18 cellular contexts compared by ENCODE assay signal in the genomic region with DNA sequence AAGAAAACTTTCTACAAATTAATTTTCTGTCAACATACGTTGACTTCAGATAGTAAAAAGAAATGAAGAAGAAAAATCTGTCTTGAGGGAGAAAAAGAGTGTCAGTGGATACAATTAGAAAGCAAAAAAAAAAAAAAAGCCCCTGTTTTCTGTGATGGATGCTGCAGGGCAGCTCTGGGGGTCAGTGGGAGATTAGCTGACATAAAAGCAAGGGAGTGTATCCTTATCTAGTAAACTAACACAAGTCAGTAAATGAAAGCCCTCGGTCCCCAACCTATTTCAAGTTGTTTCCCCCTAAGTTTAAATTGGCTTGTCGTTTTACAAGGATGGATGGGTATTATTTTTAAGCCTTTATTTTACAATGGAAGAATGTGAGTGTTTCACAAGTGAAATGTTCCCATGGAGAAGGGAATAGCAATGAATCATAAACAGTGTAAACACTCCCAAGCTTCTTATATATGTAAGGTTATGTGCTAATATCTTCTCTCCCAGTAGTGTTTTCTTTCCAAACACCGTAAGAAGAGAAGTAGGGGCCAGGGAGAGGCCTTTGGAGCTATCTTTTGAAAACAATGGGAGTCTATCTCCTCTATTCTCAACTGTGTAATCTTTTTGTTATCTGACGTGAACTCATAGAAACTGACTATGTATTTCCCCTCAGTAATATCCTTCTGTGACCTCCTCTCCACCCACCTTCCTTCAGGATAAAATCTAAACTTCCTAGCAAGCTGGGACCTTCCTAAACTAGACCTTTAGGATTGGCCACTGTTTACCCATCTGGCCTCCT.
DNase-seq lines count a peak whose midpoint lies in the region; ATAC-seq, FAIRE-seq and TF ChIP-seq lines count a peak whose summit lies in the region.
"Had no signal": no experiment of that assay in that cellular context is flagged by ENCODE, and none has a peak within 500 bp of the region (broad histone marks: within the 10 kb centered on the region; RNA-seq: fewer than 3 reads in every experiment).

No MANE protein-coding gene starts in this region.

- BruUV-seq in Caco-2 (replicated peaks; lab: Mats Ljungman, UMichigan): no TSS peak

- POLR2A ChIA-PET in A549 (lab: Yijun Ruan, JAX): no interaction called here
- POLR2A ChIA-PET in Caco-2 (lab: Charles Lee): no interaction called here

- H3K9me3 Mint-ChIP-seq in nephron progenitor cell (no peaks in the 10 kb centered on the region), natural killer cell (peaks cover 2 to 6% of the 10 kb centered on the region in 2 donors), Caco-2 (ENCODE audit: unreplicated experiment) (no peaks in the 10 kb centered on the region)
- H3K9me3 Mint-ChIP-seq: activated naive CD8-positive, alpha-beta T cell treated with anti-CD3 and anti-CD28 coated beads, Interleukin-2, amount 50 U/mL, for 24 hours; CD8-positive, alpha-beta T cell; type B pancreatic cell had no signal

- H3K4me3 ChIP-seq in A549 (no peak overlapping the region), Caco-2 (ENCODE audit: low read depth, low read length) (no peak overlapping the region)
- H3K4me3 ChIP-seq: lower lobe of right lung, prostate gland had no signal

- no peaks in the 10 kb centered on the region; the same call in 1 of the 2 replicates for H3K27me3 ChIP-seq in Caco-2 (replicated peaks; ENCODE audit: control insufficient read depth, insufficient read depth, low read length)

- H3K36me3 Mint-ChIP-seq in nephron progenitor cell (ENCODE audit: low read depth) (no peaks in the 10 kb centered on the region), natural killer cell (no peaks in the 10 kb centered on the region), Caco-2 (ENCODE audit: insufficient read depth, unreplicated experiment) (no peaks in the 10 kb centered on the region)
- H3K36me3 Mint-ChIP-seq: CD8-positive, alpha-beta T cell; natural killer cell treated with Interleukin-12 subunit alpha and Interleukin-12 subunit beta and Interleukin-15 and Interleukin-18, amount 100 ng/mL, for 72 hours; stimulated activated naive B cell treated with anti-CD40 and anti-IgM and Interleukin-4, amounts not matched to agents 10 μg/mL and 1 μg/mL and 100 μg/mL, for 72 hours; type B pancreatic cell had no signal

- peak overlapping the region; percentile 98 for H3K27ac Mint-ChIP-seq in nephron progenitor cell
- H3K27ac Mint-ChIP-seq in natural killer cell: no peak overlapping the region
- H3K27ac Mint-ChIP-seq in Caco-2 (ENCODE audit: unreplicated experiment): no peak overlapping the region
- H3K27ac Mint-ChIP-seq: activated naive CD8-positive, alpha-beta T cell treated with anti-CD3 and anti-CD28 coated beads, Interleukin-2, amount 50 U/mL, for 24 hours; CD8-positive, alpha-beta T cell; natural killer cell treated with Interleukin-12 subunit alpha and Interleukin-12 subunit beta and Interleukin-15 and Interleukin-18, amount 100 ng/mL, for 72 hours; stimulated activated naive B cell treated with anti-CD40 and anti-IgM and Interleukin-4, amounts not matched to agents 10 μg/mL and 1 μg/mL and 100 μg/mL, for 72 hours had no signal

- TF ChIP-seq RAD21 in A549 (conservative IDR thresholded peaks at IDR 0.05 in 1 of 2, IDR thresholded peaks at IDR 0.05 in 1 of 2): no peak

- H3K4me1 Mint-ChIP-seq in nephron progenitor cell (peaks cover 65% of the 10 kb centered on the region), natural killer cell (no peaks in the 10 kb centered on the region), Caco-2 (ENCODE audit: low read depth, unreplicated experiment) (peaks cover 11% of the 10 kb centered on the region)
- H3K4me1 Mint-ChIP-seq: activated naive CD8-positive, alpha-beta T cell treated with anti-CD3 and anti-CD28 coated beads, Interleukin-2, amount 50 U/mL, for 24 hours; stimulated activated naive B cell treated with anti-CD40 and anti-IgM and Interleukin-4, amounts not matched to agents 10 μg/mL and 1 μg/mL and 100 μg/mL, for 72 hours had no signal

- no peaks in the 10 kb centered on the region for H3K9me3 ChIP-seq in A549
- H3K9me3 ChIP-seq in Caco-2: no peaks in the 10 kb centered on the region
- H3K9me3 ChIP-seq: lower lobe of right lung, prostate gland had no signal

- DNase-seq in A549 (ENCODE audit: low read depth in 1 of 2, low spot score in 1 of 2): peak in 1 of 2 experiments; percentile 20
- peak; percentile 16 for DNase-seq in NCI-H69 (lab: John Stamatoyannopoulos, UW)
- peak; percentile 3 for DNase-seq in fibroblast of gingiva (ENCODE audit: low read depth)
- DNase-seq in nephron progenitor cell: no peak
- DNase-seq in natural killer cell: no peak
- DNase-seq in activated CD4-positive, alpha-beta T cell treated with anti-CD3 and anti-CD28 coated beads for 1 hour: no peak
- no peak for DNase-seq in Caco-2
- DNase-seq: activated naive CD8-positive, alpha-beta T cell treated with anti-CD3 and anti-CD28 coated beads, Interleukin-2, amount 50 U/mL, for 24 hours; CD8-positive, alpha-beta T cell; lower lobe of right lung; NCI-H1694; stimulated activated CD4-positive, alpha-beta T cell treated with anti-CD3 and anti-CD28 coated beads, Interleukin-15, amount 100 ng/mL, for 24 hours; stimulated activated naive B cell treated with anti-CD40 and anti-IgM and Interleukin-4, amounts not matched to agents 10 μg/mL and 1 μg/mL and 100 μg/mL, for 72 hours; T-helper 1 cell had no signal

- 39% methylated on average over 5 of the region's 5 CpGs for WGBS in A549 (ENCODE audit: missing lambda C conversion rate)

- peak overlapping the region; percentile 3; the same call in 1 of the 3 replicates for H3K4me2 ChIP-seq in A549

- no peak for TF ChIP-seq CTCF in A549 (IDR thresholded peaks at IDR 0.05)
- TF ChIP-seq CTCF in nephron progenitor cell (IDR thresholded peaks at IDR 0.05): no peak
- TF ChIP-seq CTCF in natural killer cell (IDR thresholded peaks at IDR 0.05): no peak
- no peak for TF ChIP-seq CTCF in Caco-2 (IDR thresholded peaks at IDR 0.05; ENCODE audit: insufficient read depth in 1 of 2, low read depth in 1 of 2, low read length in 1 of 2, severe bottlenecking in 1 of 2, unreplicated experiment in 1 of 2)

- H3K4me3 Mint-ChIP-seq in nephron progenitor cell (peak overlapping the region; percentile 33), natural killer cell (no peak overlapping the region), Caco-2 (ENCODE audit: unreplicated experiment) (no peak overlapping the region)
- H3K4me3 Mint-ChIP-seq: activated naive CD8-positive, alpha-beta T cell treated with anti-CD3 and anti-CD28 coated beads, Interleukin-2, amount 50 U/mL, for 24 hours; CD8-positive, alpha-beta T cell; natural killer cell treated with Interleukin-12 subunit alpha and Interleukin-12 subunit beta and Interleukin-15 and Interleukin-18, amount 100 ng/mL, for 72 hours; stimulated activated naive B cell treated with anti-CD40 and anti-IgM and Interleukin-4, amounts not matched to agents 10 μg/mL and 1 μg/mL and 100 μg/mL, for 72 hours; type B pancreatic cell had no signal

- TF ChIP-seq POLR2A in A549 (IDR thresholded peaks at IDR 0.05; ENCODE audit: low read length): no peak

- CTCF ChIA-PET in A549 (lab: Yijun Ruan, JAX) (no interaction called here), Caco-2 (lab: Charles Lee) (no interaction called here)

- intact Hi-C loops in natural killer cell (cut with micrococcal nuclease): no loop called here
- intact Hi-C loops in Caco-2 (cut with micrococcal nuclease; ENCODE audit: unreplicated experiment): no loop called here

- TF ChIP-seq EP300 in A549 (IDR thresholded peaks at IDR 0.05): no peak

- peak; percentile 47 to 56; a peak in 3 of 6 replicates for ATAC-seq in A549
- no peak for ATAC-seq in GM19324 (IDR thresholded peaks at IDR 0.05; ENCODE audit: low FRiP score, unreplicated experiment)
- no peak for ATAC-seq in natural killer cell
- ATAC-seq: activated naive CD8-positive, alpha-beta T cell treated with anti-CD3 and anti-CD28 coated beads, Interleukin-2, amount 50 U/mL, for 24 hours; CD8-positive, alpha-beta T cell; lower lobe of right lung; natural killer cell treated with Interleukin-12 subunit alpha and Interleukin-12 subunit beta and Interleukin-15 and Interleukin-18, amount 100 ng/mL, for 72 hours; stimulated activated naive B cell treated with anti-CD40 and anti-IgM and Interleukin-4, amounts not matched to agents 10 μg/mL and 1 μg/mL and 100 μg/mL, for 72 hours had no signal

- H3K4me1 ChIP-seq in A549: no peaks in the 10 kb centered on the region
- H3K4me1 ChIP-seq in Caco-2: peaks cover 3% of the 10 kb centered on the region; the same call in 1 of the 2 replicates
- H3K4me1 ChIP-seq: lower lobe of right lung, prostate gland had no signal

- no peaks in the 10 kb centered on the region for H3K36me3 ChIP-seq in Caco-2 (ENCODE audit: control insufficient read depth, insufficient read depth, low read length)
- H3K36me3 ChIP-seq: lower lobe of right lung, prostate gland had no signal

- no peak for FAIRE-seq in A549 (lab: Jason Lieb, UNC)

- H3K27ac ChIP-seq in A549: no peak overlapping the region
- H3K27ac ChIP-seq: lower lobe of right lung, prostate gland had no signal

- H3K27me3 Mint-ChIP-seq in nephron progenitor cell (ENCODE audit: low read depth, poor library complexity): no peaks in the 10 kb centered on the region
- H3K27me3 Mint-ChIP-seq in natural killer cell (ENCODE audit: low read depth in 2 of 2): peaks cover 0 to 3% of the 10 kb centered on the region in 2 donors
- no peaks in the 10 kb centered on the region for H3K27me3 Mint-ChIP-seq in Caco-2 (ENCODE audit: insufficient read depth, unreplicated experiment)
- H3K27me3 Mint-ChIP-seq: activated naive CD8-positive, alpha-beta T cell treated with anti-CD3 and anti-CD28 coated beads, Interleukin-2, amount 50 U/mL, for 24 hours; stimulated activated naive B cell treated with anti-CD40 and anti-IgM and Interleukin-4, amounts not matched to agents 10 μg/mL and 1 μg/mL and 100 μg/mL, for 72 hours; type B pancreatic cell had no signal

TF ChIP-seq in A549, 52 proteins besides CTCF, POLR2A, EP300 and RAD21:
- TF ChIP-seq ZFP36 (IDR thresholded peaks at IDR 0.05; ENCODE audit: borderline replicate concordance, partially characterized antibody) (no peak), CBX2 (IDR thresholded peaks at IDR 0.05; ENCODE audit: borderline replicate concordance, low read depth) (no peak), CBX8 (IDR thresholded peaks at IDR 0.05) (no peak)

Comparison
In these comparisons a context has a peak if more than half of its experiments do, and no peak if none do; other contexts are left out.
1. ATAC-seq: peak in A549 (2 of 2); none in GM19324 (single experiment) and natural killer cell (0 of 3).
2. DNase-seq: peak in NCI-H69 (single experiment) and fibroblast of gingiva (single experiment); none in nephron progenitor cell (single experiment), natural killer cell (single experiment), activated CD4-positive, alpha-beta T cell treated with anti-CD3 and anti-CD28 coated beads for 1 hour (single experiment) and Caco-2 (0 of 2).